In genomic region chr18:70288171-70288850, GRCh38 we compare ENCODE assay signal across 8 cellular contexts. TPM values are rescaled to one million over a fixed set of nuclear protein-coding genes. Genes with fewer than 3 reads are reported as not detected.
DNase-seq lines count a peak whose midpoint lies in the region; ATAC-seq and TF ChIP-seq lines count a peak whose summit lies in the region.

No MANE protein-coding gene starts in this region.

- peak overlapping the region; percentile 27 for H4K8ac ChIP-seq in mesenchymal stem cell (ENCODE audit: low read length)

- CTCF ChIA-PET in activated naive CD4-positive, alpha-beta T cell treated with anti-CD3 and anti-CD28 coated beads for 36 hours (lab: Charles Lee): no interaction called here

- H2BK15ac ChIP-seq in mesenchymal stem cell (ENCODE audit: low read depth, poor library complexity, severe bottlenecking): peak overlapping the region; percentile 58

- H3K27me3 ChIP-seq in OCI-LY3 (ENCODE audit: low read depth, low read length) (no peaks in the 10 kb centered on the region), ectodermal cell (ENCODE audit: control insufficient read depth, insufficient read depth, low read length, poor library complexity, severe bottlenecking) (peaks cover 4% of the 10 kb centered on the region), mesenchymal stem cell (ENCODE audit: control insufficient read depth in 1 of 2, insufficient read depth in 1 of 2, low read length in 2 of 2) (no peaks in the 10 kb centered on the region), upper lobe of left lung (no peaks in the 10 kb centered on the region)

- TF ChIP-seq POLR2A in upper lobe of left lung (IDR thresholded peaks at IDR 0.05): no peak

- peak; percentile 17 for DNase-seq in activated naive CD4-positive, alpha-beta T cell treated with anti-CD3 and anti-CD28 coated beads for 36 hours
- no peak for DNase-seq in activated naive CD4-positive, alpha-beta T cell treated with anti-CD3 and anti-CD28 coated beads, Interleukin-2, amount 50 U/mL, for 16 hours
- DNase-seq in HFFc6: no peak
- peak; percentile 60 for DNase-seq in mesenchymal stem cell
- DNase-seq in upper lobe of left lung: no peak
- DNase-seq in central memory CD4-positive, alpha-beta T cell: no peak

- H3K23ac ChIP-seq in mesenchymal stem cell (ENCODE audit: low read length in 2 of 2): no peak overlapping the region

- peaks cover 4% of the 10 kb centered on the region for H3K4me1 Mint-ChIP-seq in activated naive CD4-positive, alpha-beta T cell treated with anti-CD3 and anti-CD28 coated beads for 36 hours (ENCODE audit: low read depth)
- peaks cover 47% of the 10 kb centered on the region for H3K4me1 Mint-ChIP-seq in HFFc6 (ENCODE audit: low read depth)

- peaks cover 33% of the 10 kb centered on the region for H4K20me1 ChIP-seq in OCI-LY3 (ENCODE audit: insufficient read depth, low read length)

- H2AFZ ChIP-seq in OCI-LY3 (ENCODE audit: low read depth, low read length) (peak overlapping the region; percentile 65), mesenchymal stem cell (ENCODE audit: low read depth, low read length) (no peak overlapping the region)

- TF ChIP-seq CTCF in HFFc6 (IDR thresholded peaks at IDR 0.05) (no peak), OCI-LY3 (IDR thresholded peaks at IDR 0.05; ENCODE audit: low read depth, low read length) (no peak), upper lobe of left lung (IDR thresholded peaks at IDR 0.05) (no peak)

- peak overlapping the region; percentile 48 for H3K4me3 Mint-ChIP-seq in activated naive CD4-positive, alpha-beta T cell treated with anti-CD3 and anti-CD28 coated beads for 36 hours
- peak overlapping the region; percentile 78 for H3K4me3 Mint-ChIP-seq in HFFc6

- H3K27ac Mint-ChIP-seq in activated naive CD4-positive, alpha-beta T cell treated with anti-CD3 and anti-CD28 coated beads for 36 hours: no peak overlapping the region
- peak overlapping the region; percentile 66 for H3K27ac Mint-ChIP-seq in HFFc6

- peak overlapping the region in 1 of 2 experiments; percentile 95 for H3K14ac ChIP-seq in mesenchymal stem cell (ENCODE audit: low read length in 2 of 2)

- H3K4me3 ChIP-seq in OCI-LY3 (ENCODE audit: low read length): peak overlapping the region; percentile 85
- H3K4me3 ChIP-seq in ectodermal cell (ENCODE audit: insufficient read depth, low read depth, low read length): peak overlapping the region; percentile 67
- peak overlapping the region; percentile 82 to 89 for H3K4me3 ChIP-seq in mesenchymal stem cell (ENCODE audit: insufficient read depth in 1 of 2, low read depth in 1 of 2, low read length in 2 of 2)
- peak overlapping the region; percentile 61 to 84 (median 80) for H3K4me3 ChIP-seq in upper lobe of left lung

- peak overlapping the region; percentile 93 to 97 for H3K18ac ChIP-seq in mesenchymal stem cell (ENCODE audit: low read depth in 1 of 2, low read length in 2 of 2)

- H3K27ac ChIP-seq in OCI-LY3 (ENCODE audit: low read length) (no peak overlapping the region), ectodermal cell (ENCODE audit: insufficient read depth, low read depth, low read length, poor library complexity, severe bottlenecking) (no peak overlapping the region), mesenchymal stem cell (ENCODE audit: low read length, poor library complexity, severe bottlenecking) (no peak overlapping the region), upper lobe of left lung (peak overlapping the region; percentile 81 to 97 (median 84))

- no peak overlapping the region for H2BK5ac ChIP-seq in mesenchymal stem cell (ENCODE audit: low read depth, low read length, poor library complexity, severe bottlenecking)

- no peaks in the 10 kb centered on the region for H3K9me3 Mint-ChIP-seq in activated naive CD4-positive, alpha-beta T cell treated with anti-CD3 and anti-CD28 coated beads for 36 hours
- no peaks in the 10 kb centered on the region for H3K9me3 Mint-ChIP-seq in HFFc6

- peaks cover 41% of the 10 kb centered on the region for H3K79me2 ChIP-seq in OCI-LY3 (ENCODE audit: low read length)

- H2AK5ac ChIP-seq in mesenchymal stem cell (ENCODE audit: low read length, severe bottlenecking): no peak overlapping the region

- H2BK12ac ChIP-seq in mesenchymal stem cell (ENCODE audit: low read length in 2 of 2): peak overlapping the region; percentile 10 to 72

- H3K4me2 ChIP-seq in OCI-LY3 (ENCODE audit: low read length) (peak overlapping the region; percentile 79), mesenchymal stem cell (ENCODE audit: low read length, poor library complexity, severe bottlenecking) (peak overlapping the region; percentile 91)

- ATAC-seq in upper lobe of left lung (ENCODE audit: low FRiP score in 2 of 2): peak in 1 of 2 donors; percentile 40

- H3K27me3 Mint-ChIP-seq in activated naive CD4-positive, alpha-beta T cell treated with anti-CD3 and anti-CD28 coated beads for 36 hours (ENCODE audit: low read depth): peaks cover 41% of the 10 kb centered on the region
- peaks cover 2% of the 10 kb centered on the region; the same call in 1 of the 2 replicates for H3K27me3 Mint-ChIP-seq in HFFc6 (ENCODE audit: insufficient read depth)

- H3K9ac ChIP-seq in OCI-LY3 (ENCODE audit: low read length) (peak overlapping the region; percentile 89), mesenchymal stem cell (ENCODE audit: low read length) (peak overlapping the region; percentile 89)

- WGBS in ectodermal cell, 2 experiments: 3% methylated on average over 50 of the region's 50 CpGs
- 3% methylated on average over 14 of the region's 50 CpGs for WGBS in mesenchymal stem cell
- WGBS in upper lobe of left lung, 2 donors: 4 to 7% methylated on average over 29 to 30 of the region's 50 CpGs

- peaks cover 32% of the 10 kb centered on the region for H3K4me1 ChIP-seq in OCI-LY3 (ENCODE audit: low read length)
- peaks cover 10% of the 10 kb centered on the region for H3K4me1 ChIP-seq in ectodermal cell (ENCODE audit: control insufficient read depth, insufficient read depth, low read length)
- peaks cover 7% of the 10 kb centered on the region for H3K4me1 ChIP-seq in mesenchymal stem cell (ENCODE audit: control insufficient read depth, insufficient read depth, low read depth, low read length)
- peaks cover 15 to 38% (median 28%) of the 10 kb centered on the region in 4 donors for H3K4me1 ChIP-seq in upper lobe of left lung

- H4K91ac ChIP-seq in mesenchymal stem cell (ENCODE audit: low read length): peak overlapping the region; percentile 79

- H3K36me3 Mint-ChIP-seq in activated naive CD4-positive, alpha-beta T cell treated with anti-CD3 and anti-CD28 coated beads for 36 hours (ENCODE audit: low read depth): no peaks in the 10 kb centered on the region
- peaks cover 29% of the 10 kb centered on the region for H3K36me3 Mint-ChIP-seq in HFFc6 (ENCODE audit: low read depth)

- H3K4ac ChIP-seq in mesenchymal stem cell (ENCODE audit: low read depth in 1 of 2, low read length in 2 of 2): peak overlapping the region in 1 of 2 experiments; percentile 71

- peak overlapping the region; percentile 94 for H2BK120ac ChIP-seq in mesenchymal stem cell (ENCODE audit: low read depth, low read length)

- H3K9me3 ChIP-seq in OCI-LY3 (ENCODE audit: insufficient read depth, low read length) (no peaks in the 10 kb centered on the region), ectodermal cell (ENCODE audit: control insufficient read depth, low read length) (no peaks in the 10 kb centered on the region), mesenchymal stem cell (ENCODE audit: control insufficient read depth, low read length) (no peaks in the 10 kb centered on the region), upper lobe of left lung (no peaks in the 10 kb centered on the region)

- no peaks in the 10 kb centered on the region for H3K79me1 ChIP-seq in mesenchymal stem cell (replicated peaks; ENCODE audit: low read length, poor library complexity, severe bottlenecking)

- no peak for TF ChIP-seq EP300 in upper lobe of left lung (IDR thresholded peaks at IDR 0.05)

- intact Hi-C loops in activated naive CD4-positive, alpha-beta T cell treated with anti-CD3 and anti-CD28 coated beads for 36 hours (cut with micrococcal nuclease): no loop called here

- peaks cover 6% of the 10 kb centered on the region for H3K36me3 ChIP-seq in OCI-LY3 (replicated peaks; ENCODE audit: low read depth, low read length)
- no peaks in the 10 kb centered on the region for H3K36me3 ChIP-seq in ectodermal cell (ENCODE audit: control insufficient read depth, insufficient read depth, low read length)
- H3K36me3 ChIP-seq in mesenchymal stem cell (ENCODE audit: control insufficient read depth in 1 of 2, insufficient read depth in 2 of 2, low read depth in 1 of 2, low read length in 2 of 2): peaks cover 0 to 9% of the 10 kb centered on the region in 2 experiments
- no peaks in the 10 kb centered on the region for H3K36me3 ChIP-seq in upper lobe of left lung

RNA-seq across cellular contexts. Expression of gene SOCS6, which starts 0.5 kb away (rescaled TPM):
- total RNA-seq in activated naive CD4-positive, alpha-beta T cell treated with anti-CD3 and anti-CD28 coated beads for 36 hours: under 1 TPM; 0.42 to 0.60 TPM
- 10 to 100 TPM; 26.4 to 35.3 (median 30.7) TPM for total RNA-seq in HFFc6 (2021; fragmentation: NEBNext Ultra II Directional; extraction: Animal tissue kit (Norgen Biotek cat#: 25700))
- polyA plus RNA-seq in ectodermal cell (2013, experiment 1 of 4): 23.1 TPM
- polyA plus RNA-seq in ectodermal cell (2013, experiment 2 of 4): 25.3 TPM
- 18.3 TPM for polyA plus RNA-seq in ectodermal cell (2013, experiment 3 of 4)
- 22.7 TPM for polyA plus RNA-seq in ectodermal cell (2013, experiment 4 of 4)
- 14.7 TPM for polyA plus RNA-seq in mesenchymal stem cell (2013, experiment 1 of 2)
- polyA plus RNA-seq in mesenchymal stem cell (2013, experiment 2 of 2): 13.9 TPM
- 10 to 100 TPM; 11.0 to 29.2 (median 19.8) TPM for total RNA-seq in upper lobe of left lung

Comparison
In these comparisons a context has a peak if more than half of its experiments do, and no peak if none do; other contexts are left out.
1. DNase-seq: peak in activated naive CD4-positive, alpha-beta T cell treated with anti-CD3 and anti-CD28 coated beads for 36 hours (single experiment) and mesenchymal stem cell (single experiment); none in activated naive CD4-positive, alpha-beta T cell treated with anti-CD3 and anti-CD28 coated beads, Interleukin-2, amount 50 U/mL, for 16 hours (single experiment), HFFc6 (single experiment), upper lobe of left lung (0 of 2) and central memory CD4-positive, alpha-beta T cell (single experiment).
2. H3K27ac ChIP-seq: peak in upper lobe of left lung (4 of 4); none in OCI-LY3 (single experiment), ectodermal cell (single experiment) and mesenchymal stem cell (single experiment).
3. RNA of gene SOCS6, which starts 0.5 kb away (total RNA-seq): 26.4 to 35.3 TPM in HFFc6 and 11.0 to 29.2 TPM in upper lobe of left lung; 0.42 to 0.60 TPM in activated naive CD4-positive, alpha-beta T cell treated with anti-CD3 and anti-CD28 coated beads for 36 hours; every median in the first group is over 4 times any median in the second.
4. Peak in every context shown above with its lines, with median percentiles within 50 percentile points of each other: H3K4me3 ChIP-seq.